ENCODE assay signal across 10 cellular contexts in genomic region chr22:39045136-39045535, GRCh38. TPM values are rescaled to one million over a fixed set of nuclear protein-coding genes. Genes with fewer than 3 reads are reported as not detected.
"Had no signal": no experiment of that assay in that cellular context is flagged by ENCODE, and none has a peak within 500 bp of the region (broad histone marks: within the 10 kb centered on the region; RNA-seq: fewer than 3 reads in every experiment).

No MANE protein-coding gene starts in this region.

RNA-seq across cellular contexts. Expression of gene APOBEC3H, which starts 51.9 kb away (rescaled TPM):
- total RNA-seq: chondrocyte, dermis microvascular lymphatic vessel endothelial cell, hepatocyte, kidney epithelial cell, left colon, lung, occipital lobe, progenitor cell of endocrine pancreas, subcutaneous adipose tissue had no signal
- polyA plus RNA-seq: hepatocyte; naive thymus-derived CD4-positive, alpha-beta T cell had no signal
